In the genomic region with DNA sequence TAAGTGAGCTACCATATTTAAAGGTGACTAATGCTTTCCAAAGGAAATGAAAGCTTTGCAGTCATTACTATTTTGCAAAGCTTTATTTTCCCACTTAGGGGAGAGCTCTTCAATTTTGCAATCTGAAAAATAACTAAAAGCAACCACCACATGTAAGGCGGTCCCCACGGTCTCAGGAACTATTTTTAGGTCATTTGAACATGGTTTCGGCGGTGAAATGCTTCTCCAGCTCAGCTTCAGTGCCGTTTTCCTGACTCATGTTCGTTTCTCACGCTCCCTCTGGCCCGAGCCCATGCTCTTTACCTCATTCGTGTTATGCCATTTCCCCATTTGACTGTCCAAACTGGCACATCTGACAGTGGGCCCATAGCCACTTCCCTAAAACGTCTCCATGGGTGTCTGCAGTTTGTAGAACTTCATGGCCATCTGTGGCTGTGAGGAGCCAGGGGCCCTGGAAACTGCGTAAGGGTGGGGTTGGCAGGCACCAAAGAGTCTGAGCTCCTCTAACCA, we compare ENCODE assay signal across 9 cellular contexts. TPM values are rescaled to one million over a fixed set of nuclear protein-coding genes. Genes with fewer than 3 reads are reported as not detected.
DNase-seq lines count a peak whose midpoint lies in the region; ATAC-seq and TF ChIP-seq lines count a peak whose summit lies in the region.
"Had no signal": no experiment of that assay in that cellular context is flagged by ENCODE, and none has a peak within 500 bp of the region (broad histone marks: within the 10 kb centered on the region; RNA-seq: fewer than 3 reads in every experiment).

No MANE protein-coding gene starts in this region.

- no peak for TF ChIP-seq EP300 in gastroesophageal sphincter (IDR thresholded peaks at IDR 0.05)

- WGBS in gastroesophageal sphincter (ENCODE audit: low coverage in 1 of 2), 2 donors = 62 to 85% methylated on average over 7 to 9 of the region's 11 CpGs

- TF ChIP-seq POLR2A in gastroesophageal sphincter (IDR thresholded peaks at IDR 0.05) = no peak

- DNase-seq in activated gamma-delta T cell treated with anti-CD3 and anti-CD28 coated beads, Interleukin-2, amount 50 U/mL, for 16 hours (ENCODE audit: low read depth) = peak; percentile 13
- no peak for DNase-seq in activated gamma-delta T cell (lab: John Stamatoyannopoulos, UW)
- DNase-seq in activated CD4-positive, alpha-beta T cell treated with anti-CD3 and anti-CD28 coated beads for 48 hours = peak; percentile 84
- DNase-seq in stimulated activated CD4-positive, alpha-beta T cell treated with anti-CD3 and anti-CD28 coated beads, Interleukin-15, amount 100 ng/mL, for 24 hours = peak; percentile 83
- no peak for DNase-seq in WERI-Rb-1
- no peak for DNase-seq in type B pancreatic cell (ENCODE audit: extremely low spot score, unreplicated experiment)
- DNase-seq: DND-41 had no signal

- no peak overlapping the region for H3K4me3 ChIP-seq in gastroesophageal sphincter
- no peak overlapping the region for H3K4me3 ChIP-seq in WERI-Rb-1 (ENCODE audit: low read depth, low read length)

- peak; percentile 67 for ATAC-seq in HG03108 (IDR thresholded peaks at IDR 0.05; ENCODE audit: unreplicated experiment)
- ATAC-seq in gastroesophageal sphincter = peak; percentile 83

- H3K4me3 Mint-ChIP-seq in type B pancreatic cell = no peak overlapping the region

- no peak for TF ChIP-seq CTCF in gastroesophageal sphincter (IDR thresholded peaks at IDR 0.05)
- no peak for TF ChIP-seq CTCF in WERI-Rb-1 (IDR thresholded peaks at IDR 0.05; ENCODE audit: low read depth, low read length)
- TF ChIP-seq CTCF in type B pancreatic cell (conservative IDR thresholded peaks at IDR 0.05) = no peak

- H3K27ac Mint-ChIP-seq in type B pancreatic cell = no peak overlapping the region

- peaks cover 3% of the 10 kb centered on the region for H3K27me3 Mint-ChIP-seq in type B pancreatic cell

- H3K36me3 ChIP-seq in gastroesophageal sphincter (no peaks in the 10 kb centered on the region), WERI-Rb-1 (no peaks in the 10 kb centered on the region)

- no peaks in the 10 kb centered on the region for H3K9me3 ChIP-seq in gastroesophageal sphincter
- H3K9me3 ChIP-seq in WERI-Rb-1 (ENCODE audit: severe bottlenecking) = no peaks in the 10 kb centered on the region

- H3K36me3 Mint-ChIP-seq in type B pancreatic cell = no peaks in the 10 kb centered on the region

- H3K27me3 ChIP-seq in gastroesophageal sphincter (peaks cover 4% of the 10 kb centered on the region), WERI-Rb-1 (ENCODE audit: insufficient read depth, low read depth, severe bottlenecking) (no peaks in the 10 kb centered on the region)

- H3K4me1 ChIP-seq in gastroesophageal sphincter = peaks cover 0 to 9% (median 0%) of the 10 kb centered on the region in 3 donors

- H3K27ac ChIP-seq in gastroesophageal sphincter = peak overlapping the region in 2 of 4 donors; percentile 16 to 20
- H3K27ac ChIP-seq in WERI-Rb-1 = no peak overlapping the region

- no peaks in the 10 kb centered on the region for H3K9me3 Mint-ChIP-seq in type B pancreatic cell

- H3K4me1 Mint-ChIP-seq in type B pancreatic cell (ENCODE audit: unreplicated experiment) = peaks cover 25% of the 10 kb centered on the region

RNA-seq across cellular contexts. Expression of a gene that starts 46.5 kb away (rescaled TPM):
- total RNA-seq in gastroesophageal sphincter (under 1 TPM in 3 of 4 donors, not detected in 1; 0.23 to 0.72 (median 0.67) TPM), type B pancreatic cell (ENCODE audit: low replicate concordance) (1.4 and 3.2 TPM in 2 replicates)

Comparison
In these comparisons a context has a peak if more than half of its experiments do, and no peak if none do; other contexts are left out.
1. DNase-seq: peak in activated gamma-delta T cell treated with anti-CD3 and anti-CD28 coated beads, Interleukin-2, amount 50 U/mL, for 16 hours (single experiment), activated CD4-positive, alpha-beta T cell treated with anti-CD3 and anti-CD28 coated beads for 48 hours (single experiment) and stimulated activated CD4-positive, alpha-beta T cell treated with anti-CD3 and anti-CD28 coated beads, Interleukin-15, amount 100 ng/mL, for 24 hours (single experiment); none in activated gamma-delta T cell (single experiment), WERI-Rb-1 (single experiment) and type B pancreatic cell (single experiment).